ENCODE assay signal across 8 cellular contexts in the genomic region with DNA sequence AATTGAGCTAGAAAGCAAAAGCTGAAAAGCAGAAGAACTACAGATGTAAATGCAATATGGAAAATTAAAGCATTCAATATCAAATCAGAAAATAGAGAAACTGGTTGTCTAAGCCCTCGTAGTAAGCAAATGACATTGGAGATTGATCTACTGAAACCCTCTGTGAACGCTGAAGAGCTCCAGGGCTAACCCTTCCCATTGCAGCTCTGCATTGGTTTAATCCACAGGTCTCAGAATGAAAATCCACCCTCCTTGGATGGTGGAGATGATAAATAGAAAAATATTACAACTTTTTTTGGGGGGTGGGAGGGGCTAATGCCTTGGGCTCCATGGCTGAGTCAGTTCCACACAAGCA. TPM values are rescaled to one million over a fixed set of nuclear protein-coding genes. Genes with fewer than 3 reads are reported as not detected.
A peak's percentile ranks its signal among the peaks of the same experiment; 100 is the strongest.
DNase-seq lines count a peak whose midpoint lies in the region; ATAC-seq and TF ChIP-seq lines count a peak whose summit lies in the region.

No MANE protein-coding gene starts in this region.

- H3F3A ChIP-seq in neural cell (ENCODE audit: insufficient read depth, low read length, poor library complexity, severe bottlenecking): peaks cover 16% of the 10 kb centered on the region

- DNase-seq in Jurkat, Clone E6-1 (ENCODE audit: low read depth, low spot score): no peak
- DNase-seq in central memory CD8-positive, alpha-beta T cell (ENCODE audit: low spot score in 2 of 2): no peak
- DNase-seq in SW480 (ENCODE audit: low spot score) (no peak), HAP-1 (ENCODE audit: low spot score in 2 of 2) (no peak), hypothalamus (lab: John Stamatoyannopoulos, UW) (no peak), head of caudate nucleus (no peak)

- H3K27ac ChIP-seq in BLaER1 (peak overlapping the region; percentile 33; the same call in 1 of the 2 replicates), neural cell (ENCODE audit: low read length) (peak overlapping the region; percentile 100)

- H3K9ac ChIP-seq in BLaER1: peak overlapping the region; percentile 62; the same call in 1 of the 2 replicates
- peak overlapping the region; percentile 93 for H3K9ac ChIP-seq in neural cell (ENCODE audit: low read length)

- H3K4me1 ChIP-seq in BLaER1 (peaks cover 59% of the 10 kb centered on the region), HAP-1 (peaks cover 42% of the 10 kb centered on the region)

- H3K4me2 ChIP-seq in BLaER1: peak overlapping the region; percentile 83
- peak overlapping the region; percentile 57 for H3K4me2 ChIP-seq in neural cell (ENCODE audit: low read length)

- H4K20me1 ChIP-seq in BLaER1 (peaks cover 73% of the 10 kb centered on the region), neural cell (ENCODE audit: insufficient read depth) (peaks cover 3% of the 10 kb centered on the region)

- no peak for TF ChIP-seq CTCF in neural cell (IDR thresholded peaks at IDR 0.05; ENCODE audit: poor library complexity, severe bottlenecking)

- H3K27me3 Mint-ChIP-seq in central memory CD8-positive, alpha-beta T cell: no peaks in the 10 kb centered on the region

- H3K9me3 ChIP-seq in BLaER1 (no peaks in the 10 kb centered on the region), neural cell (ENCODE audit: low read length) (no peaks in the 10 kb centered on the region), HAP-1 (no peaks in the 10 kb centered on the region)

- H3K4me3 Mint-ChIP-seq in central memory CD8-positive, alpha-beta T cell: peak overlapping the region; percentile 76

- no peak for TF ChIP-seq RAD21 in neural cell (conservative IDR thresholded peaks at IDR 0.05)

- peaks cover 51% of the 10 kb centered on the region for H3K79me2 ChIP-seq in neural cell (replicated peaks; ENCODE audit: insufficient read depth, low read length)

- in situ Hi-C loops in HAP-1 (cut with MboI; ENCODE audit: low sequenced_read_pairs): no loop called here

- TF ChIP-seq EP300 in neural cell (conservative IDR thresholded peaks at IDR 0.05; ENCODE audit: poor library complexity, severe bottlenecking): no peak

- intact Hi-C loops in head of caudate nucleus (cut with DNase I): loop anchor here (2.0 kb wide), 1 partner anchor 40 kb away; a partner anchor contains a TSS

- H3K4me1 Mint-ChIP-seq in central memory CD8-positive, alpha-beta T cell: peaks cover 33% of the 10 kb centered on the region

- H3K9me3 Mint-ChIP-seq in central memory CD8-positive, alpha-beta T cell: no peaks in the 10 kb centered on the region

- ATAC-seq in central memory CD8-positive, alpha-beta T cell (replicated peaks; ENCODE audit: extremely low read depth, poor library complexity, severe bottlenecking): no peak

- H2AFZ ChIP-seq in neural cell (ENCODE audit: low read depth, low read length): no peak overlapping the region

- 0 out of 2 replicates have a peak overlapping the region, but pooled peaks have one; percentile 25 for H3K4me3 ChIP-seq in BLaER1
- H3K4me3 ChIP-seq in Jurkat, Clone E6-1 (ENCODE audit: low read length): peak overlapping the region; percentile 33
- H3K4me3 ChIP-seq in neural cell (ENCODE audit: low read length): peak overlapping the region; percentile 35
- no peak overlapping the region for H3K4me3 ChIP-seq in HAP-1

- no peak overlapping the region for H3K27ac Mint-ChIP-seq in central memory CD8-positive, alpha-beta T cell (ENCODE audit: low read depth)

- no peaks in the 10 kb centered on the region for H3K27me3 ChIP-seq in BLaER1
- H3K27me3 ChIP-seq in neural cell (ENCODE audit: insufficient read depth, low read depth, low read length): no peaks in the 10 kb centered on the region
- H3K27me3 ChIP-seq in HAP-1 (ENCODE audit: low read depth): no peaks in the 10 kb centered on the region

- H3K9me2 ChIP-seq in neural cell (ENCODE audit: insufficient read depth, low read length): no peaks in the 10 kb centered on the region

- H3K36me3 ChIP-seq in BLaER1 (peaks cover 14% of the 10 kb centered on the region), neural cell (ENCODE audit: insufficient read depth, low read length) (no peaks in the 10 kb centered on the region), HAP-1 (replicated peaks) (0 out of 2 replicates have a peak, but pooled peaks cover 2% of the 10 kb centered on the region)

- H3K36me3 Mint-ChIP-seq in central memory CD8-positive, alpha-beta T cell (ENCODE audit: insufficient read depth): no peaks in the 10 kb centered on the region

TF ChIP-seq in neural cell, 6 proteins besides CTCF, POLR2A, EP300 and RAD21:
- TF ChIP-seq TAF1 (IDR thresholded peaks at IDR 0.05; ENCODE audit: low read depth) (no peak), SMC3 (conservative IDR thresholded peaks at IDR 0.05; ENCODE audit: poor library complexity) (no peak)
TF ChIP-seq in neural cell: peak in this region for 0.

RNA-seq across cellular contexts. Expression of a gene that starts 40.5 kb away (rescaled TPM):
- polyA plus RNA-seq in Jurkat, Clone E6-1 (2012; ENCODE audit: insufficient read depth, insufficient read length): 87.2 TPM
- polyA plus RNA-seq in neural cell: 120 and 123 TPM in 2 replicates
- polyA minus RNA-seq in neural cell: 248 and 272 TPM in 2 replicates

RNA-seq across cellular contexts. Expression of a gene that starts 57.1 kb away (rescaled TPM):
- 51.1 TPM for polyA plus RNA-seq in Jurkat, Clone E6-1 (2012; ENCODE audit: insufficient read depth, insufficient read length)
- polyA plus RNA-seq in neural cell: 0.62 TPM in 1 of 2 replicates, not detected in the other
- 0.73 TPM in 1 of 2 replicates, not detected in the other for polyA minus RNA-seq in neural cell
